Comparison of ENCODE assay signal across 2 cellular contexts in genomic region chr17:43360376-43360738, GRCh38.
TF ChIP-seq lines count a peak whose summit lies in the region.

No MANE protein-coding gene starts in this region.

TF ChIP-seq in neural cell, 6 proteins besides CTCF, POLR2A, EP300 and RAD21 (continued from another document):
- no peak for TF ChIP-seq REST (IDR thresholded peaks at IDR 0.05; ENCODE audit: borderline replicate concordance)
TF ChIP-seq in neural cell: peak in this region for 0.

TF ChIP-seq in GM23338, 12 proteins besides CTCF, POLR2A, EP300 and RAD21 (continued from another document):
- no peak for TF ChIP-seq ZNF462 (CRISPR knock-in tag; IDR thresholded peaks at IDR 0.05)
- no peak for TF ChIP-seq STAT1 (IDR thresholded peaks at IDR 0.05; ENCODE audit: unreplicated experiment)
